9 cellular contexts compared by ENCODE assay signal in genomic region chr19:15324791-15325519, GRCh38. TPM values are rescaled to one million over a fixed set of nuclear protein-coding genes. Genes with fewer than 3 reads are reported as not detected.
DNase-seq lines count a peak whose midpoint lies in the region; ATAC-seq and TF ChIP-seq lines count a peak whose summit lies in the region.
"Had no signal": no experiment of that assay in that cellular context is flagged by ENCODE, and none has a peak within 500 bp of the region (broad histone marks: within the 10 kb centered on the region; RNA-seq: fewer than 3 reads in every experiment).

No MANE protein-coding gene starts in this region.

- 31 to 38% methylated on average over 6 of the region's 6 CpGs for WGBS in esophagus, 2 donors
- WGBS in ovary, 3 donors, result 9 to 16% (median 14%) methylated on average over 6 of the region's 6 CpGs

- no peak overlapping the region for H3K27ac ChIP-seq in CD4-positive, alpha-beta T cell (ENCODE audit: low read depth, low read length)
- no peak overlapping the region for H3K27ac ChIP-seq in OCI-LY7 (ENCODE audit: low read depth, low read length, poor library complexity, severe bottlenecking)
- H3K27ac ChIP-seq in esophagus (ENCODE audit: low read depth in 2 of 2, low read length in 1 of 2), result peak overlapping the region; percentile 37 to 87
- H3K27ac ChIP-seq in ovary, result no peak overlapping the region

- H3K36me3 ChIP-seq in OCI-LY7 (ENCODE audit: insufficient read depth, low read length) (peaks cover 32% of the 10 kb centered on the region), esophagus (ENCODE audit: control insufficient read depth in 2 of 2, insufficient read depth in 2 of 2, low read length in 1 of 2) (no peaks in the 10 kb centered on the region), ovary (no peaks in the 10 kb centered on the region)

- H3K4me3 ChIP-seq in OCI-LY7 (ENCODE audit: low read depth, low read length, poor library complexity, severe bottlenecking) (no peak overlapping the region), esophagus (ENCODE audit: low read depth in 1 of 2, low read length in 2 of 2) (no peak overlapping the region), ovary (peak overlapping the region; percentile 5)

- TF ChIP-seq CTCF in CD4-positive, alpha-beta T cell (IDR thresholded peaks at IDR 0.05), result no peak
- TF ChIP-seq CTCF in OCI-LY7 (conservative IDR thresholded peaks at IDR 0.05; ENCODE audit: low read length) (peak; percentile 27; the same call in 1 of the 2 replicates), ovary (IDR thresholded peaks at IDR 0.05) (no peak)

- H3K79me2 ChIP-seq in OCI-LY7 (ENCODE audit: insufficient read depth, low read depth, low read length), result peaks cover 99% of the 10 kb centered on the region

- H3K9me3 Mint-ChIP-seq in CD4-positive, alpha-beta T cell, result no peaks in the 10 kb centered on the region

- DNase-seq in CD4-positive, alpha-beta T cell, result no peak
- DNase-seq in OCI-LY7 (ENCODE audit: low spot score), result no peak
- no peak for DNase-seq in ovary
- DNase-seq in NAMALWA (ENCODE audit: low spot score), result no peak
- no peak for DNase-seq in C1 segment of cervical spinal cord (lab: John Stamatoyannopoulos, UW)
- no peak for DNase-seq in NCI-H1417 (lab: John Stamatoyannopoulos, UW)
- no peak for DNase-seq in SW 1271 (lab: John Stamatoyannopoulos, UW)
- DNase-seq: NCI-H1092 treated with DMSO at 0.1 percent for 48 hours had no signal

- peaks cover 75% of the 10 kb centered on the region for H4K20me1 ChIP-seq in OCI-LY7 (ENCODE audit: insufficient read depth, low read length)

- ATAC-seq in CD4-positive, alpha-beta T cell (ENCODE audit: poor library complexity), result peak; percentile 60

- TF ChIP-seq EP300 in ovary (IDR thresholded peaks at IDR 0.05), result no peak

- no peaks in the 10 kb centered on the region for H3K27me3 Mint-ChIP-seq in CD4-positive, alpha-beta T cell

- TF ChIP-seq POLR2A in ovary (IDR thresholded peaks at IDR 0.05), result no peak

- CTCF ChIA-PET in CD4-positive, alpha-beta T cell (lab: Charles Lee), result interaction anchor here (0.6 to 0.9 kb wide), 2 partner anchors 32 to 149 kb away, joined by 3 to 4 read pairs; no protein-coding TSS in a partner anchor
- CTCF ChIA-PET in OCI-LY7 (lab: Charles Lee; ENCODE audit: unreplicated experiment), result no interaction called here

- no peaks in the 10 kb centered on the region for H3K9me3 ChIP-seq in CD4-positive, alpha-beta T cell (ENCODE audit: control insufficient read depth, low read length)
- H3K9me3 ChIP-seq in OCI-LY7 (ENCODE audit: low read length) (no peaks in the 10 kb centered on the region), esophagus (ENCODE audit: control insufficient read depth in 2 of 2, insufficient read depth in 1 of 2, low read depth in 1 of 2, low read length in 1 of 2) (no peaks in the 10 kb centered on the region), ovary (no peaks in the 10 kb centered on the region)

- H2AFZ ChIP-seq in OCI-LY7 (ENCODE audit: low read length), result no peak overlapping the region

- peaks cover 91% of the 10 kb centered on the region for H3K4me1 Mint-ChIP-seq in CD4-positive, alpha-beta T cell (ENCODE audit: low read depth)

- peak overlapping the region; percentile 72 for H3K4me3 Mint-ChIP-seq in CD4-positive, alpha-beta T cell

- H3K27ac Mint-ChIP-seq in CD4-positive, alpha-beta T cell, result peak overlapping the region; percentile 61

- peaks cover 19% of the 10 kb centered on the region for H3K36me3 Mint-ChIP-seq in CD4-positive, alpha-beta T cell (ENCODE audit: low read depth)

- intact Hi-C loops in CD4-positive, alpha-beta T cell (cut with DNase I, micrococcal nuclease), result loop anchor here in 1 of 2 experiments (5.0 kb wide), 1 partner anchor 38 kb away; no protein-coding TSS in a partner anchor
- intact Hi-C loops in OCI-LY7 (cut with micrococcal nuclease; ENCODE audit: unreplicated experiment) (loop anchor here (2.0 kb wide), 1 partner anchor 60 kb away; no protein-coding TSS in a partner anchor), ovary (cut with DNase I) (loop anchor here in 1 of 4 donors (10.0 kb wide), 1 partner anchor 60 kb away; no protein-coding TSS in a partner anchor)

- no peaks in the 10 kb centered on the region for H3K9me2 ChIP-seq in OCI-LY7 (ENCODE audit: insufficient read depth, low read length)

- no TSS peak for BruUV-seq in OCI-LY7 (replicated peaks; lab: Mats Ljungman, UMichigan)

- peak overlapping the region; percentile 31 for H3K4me2 ChIP-seq in OCI-LY7 (ENCODE audit: low read length)

- POLR2A ChIA-PET in CD4-positive, alpha-beta T cell (lab: Charles Lee), result interaction anchor here (0.8 to 1.9 kb wide), 4 partner anchors 8 to 94 kb away, joined by 3 to 5 read pairs (median 4); partner anchors contain the start of gene AKAP8L
- POLR2A ChIA-PET in OCI-LY7 (lab: Charles Lee), result interaction anchor here (0.6 kb wide), 2 partner anchors 8 kb away, joined by 3 read pairs; no protein-coding TSS in a partner anchor

- H3K27me3 ChIP-seq in CD4-positive, alpha-beta T cell (ENCODE audit: control insufficient read depth, insufficient read depth, low read length), result no peaks in the 10 kb centered on the region
- H3K27me3 ChIP-seq in esophagus (ENCODE audit: control insufficient read depth in 1 of 2, insufficient read depth in 2 of 2, low read length in 2 of 2) (no peaks in the 10 kb centered on the region), ovary (no peaks in the 10 kb centered on the region)

- H3K4me1 ChIP-seq in OCI-LY7 (ENCODE audit: insufficient read depth, low read length, poor library complexity, severe bottlenecking) (peaks cover 83% of the 10 kb centered on the region), esophagus (ENCODE audit: control insufficient read depth in 2 of 2, insufficient read depth in 2 of 2, low read length in 1 of 2) (peaks cover 6 to 22% of the 10 kb centered on the region in 2 donors), ovary (ENCODE audit: insufficient read depth) (peaks cover 40% of the 10 kb centered on the region)

RNA-seq across cellular contexts. Expression of gene BRD4, which starts 7.4 kb away (rescaled TPM):
- 100 to 1,000 TPM; 101 to 102 TPM for total RNA-seq in CD4-positive, alpha-beta T cell
- total RNA-seq in OCI-LY7 (2014; rRNA removed; shearing (Covaris generic)), result 22.6 and 33.6 TPM in 2 replicates
- total RNA-seq in OCI-LY7 (2022) (143 and 157 TPM in 2 replicates), ovary (100 to 1,000 TPM in 4 of 7 donors, 10 to 100 TPM in 3; 19.6 to 127 (median 100) TPM)
- polyA plus RNA-seq in esophagus (10 to 100 TPM; 13.9 to 27.4 TPM), ovary (10 to 100 TPM; 30.1 to 31.0 TPM)

RNA-seq across cellular contexts. Expression of gene AKAP8, which starts 54.6 kb away (rescaled TPM):
- 10 to 100 TPM; 87.5 to 90.1 TPM for total RNA-seq in CD4-positive, alpha-beta T cell
- total RNA-seq in OCI-LY7 (2014; rRNA removed; shearing (Covaris generic)), result 22.2 and 26.4 TPM in 2 replicates
- 51.3 and 52.3 TPM in 2 replicates for total RNA-seq in OCI-LY7 (2022)
- polyA plus RNA-seq in esophagus, result 10 to 100 TPM; 13.1 to 15.0 TPM
- 10 to 100 TPM; 19.1 to 53.3 (median 46.4) TPM for total RNA-seq in ovary
- polyA plus RNA-seq in ovary, result 10 to 100 TPM; 13.6 to 21.6 TPM

Comparison
In these comparisons a context has a peak if more than half of its experiments do, and no peak if none do; other contexts are left out.
1. H3K27ac ChIP-seq: peak in esophagus (2 of 2); none in CD4-positive, alpha-beta T cell (single experiment), OCI-LY7 (single experiment) and ovary (0 of 2).